ENCODE assay signal across 1 cellular context in genomic region chr3:194090178-194090555, GRCh38.
TF ChIP-seq lines count a peak whose summit lies in the region.

No MANE protein-coding gene starts in this region.

TF ChIP-seq in HepG2, 621 proteins besides CTCF, POLR2A, EP300 and RAD21:
- 0 out of 2 replicates have a peak, but pooled peaks have one; percentile 3 for TF ChIP-seq MTF2 (CRISPR knock-in tag; IDR thresholded peaks at IDR 0.05; ENCODE audit: borderline replicate concordance)
